In genomic region chrX:15335135-15336022, GRCh38 we compare ENCODE assay signal across 8 cellular contexts. TPM values are rescaled to one million over a fixed set of nuclear protein-coding genes. Genes with fewer than 3 reads are reported as not detected.
DNase-seq lines count a peak whose midpoint lies in the region; ATAC-seq and TF ChIP-seq lines count a peak whose summit lies in the region.

Gene PIGA (minus strand): TSS chrX:15335523. CDS start chrX:15331930, 3,593 bp downstream.

- TF ChIP-seq CTCF in glutamatergic neuron (IDR thresholded peaks at IDR 0.05; ENCODE audit: partially characterized antibody, unreplicated experiment) (no peak), osteoblast (IDR thresholded peaks at IDR 0.05; ENCODE audit: extremely low read depth, low read depth, low read length) (no peak)

- H3K27me3 ChIP-seq in osteoblast (ENCODE audit: insufficient read depth, low read length) = peaks cover 6% of the 10 kb centered on the region
- H3K27me3 ChIP-seq in thymus (ENCODE audit: control insufficient read depth, insufficient read depth) = no peaks in the 10 kb centered on the region

- H3K4me3 ChIP-seq in GM08714 (ENCODE audit: low read length) (peak within 1 kb of the TSS; percentile 74), osteoblast (ENCODE audit: insufficient read depth, low read length) (peak within 1 kb of the TSS; percentile 77), thymus (ENCODE audit: low read length) (peak within 1 kb of the TSS; percentile 66)

- no peaks in the 10 kb centered on the region for H4K20me1 ChIP-seq in osteoblast (ENCODE audit: insufficient read depth, low read length)

- DNase-seq in NCI-H1092 treated with DMSO at 0.1 percent for 48 hours (lab: John Stamatoyannopoulos, UW) (peak; percentile 97), SKM-1 (lab: John Stamatoyannopoulos, UW; ENCODE audit: unreplicated experiment) (peak; percentile 63), glutamatergic neuron (peak; percentile 89), osteoblast (ENCODE audit: insufficient read length, low spot score, missing footprints) (peak; percentile 93)
- DNase-seq in activated naive CD4-positive, alpha-beta T cell treated with anti-CD3 and anti-CD28 coated beads, Interleukin-2, amount 50 U/mL, for 72 hours (ENCODE audit: low spot score in 2 of 2) = peak; percentile 80 to 91

- WGBS in thymus = under 1% methylated on average over 72 of the region's 72 CpGs

- H3K4me2 ChIP-seq in osteoblast (ENCODE audit: insufficient read depth, low read length) = peak within 1 kb of the TSS; percentile 86

- H3K9me3 Mint-ChIP-seq in activated naive CD4-positive, alpha-beta T cell treated with anti-CD3 and anti-CD28 coated beads, Interleukin-2, amount 50 U/mL, for 72 hours = no peaks in the 10 kb centered on the region
- no peaks in the 10 kb centered on the region for H3K9me3 Mint-ChIP-seq in glutamatergic neuron (ENCODE audit: unreplicated experiment)

- H2AFZ ChIP-seq in osteoblast (ENCODE audit: low read length) = peak within 1 kb of the TSS; percentile 67

- H3K79me2 ChIP-seq in osteoblast (ENCODE audit: insufficient read depth, low read length) = peaks cover 13% of the 10 kb centered on the region

- H3K27ac Mint-ChIP-seq in activated naive CD4-positive, alpha-beta T cell treated with anti-CD3 and anti-CD28 coated beads, Interleukin-2, amount 50 U/mL, for 72 hours = peak within 1 kb of the TSS; percentile 88 to 95
- peak within 1 kb of the TSS; percentile 38 for H3K27ac Mint-ChIP-seq in glutamatergic neuron (ENCODE audit: unreplicated experiment)

- no peaks in the 10 kb centered on the region for H3K4me1 ChIP-seq in osteoblast (ENCODE audit: insufficient read depth, low read length)
- no peaks in the 10 kb centered on the region for H3K4me1 ChIP-seq in thymus (ENCODE audit: control insufficient read depth, insufficient read depth, low read length)

- H3K9me3 ChIP-seq in osteoblast (ENCODE audit: low read depth, low read length) = no peaks in the 10 kb centered on the region
- no peaks in the 10 kb centered on the region for H3K9me3 ChIP-seq in thymus (ENCODE audit: control insufficient read depth)

- H3K27ac ChIP-seq in osteoblast (ENCODE audit: low read depth, low read length) (peak within 1 kb of the TSS; percentile 89), thymus (ENCODE audit: low read depth) (peak within 1 kb of the TSS; percentile 81)

- peaks cover 5 to 6% of the 10 kb centered on the region in 2 donors for H3K36me3 Mint-ChIP-seq in activated naive CD4-positive, alpha-beta T cell treated with anti-CD3 and anti-CD28 coated beads, Interleukin-2, amount 50 U/mL, for 72 hours
- no peaks in the 10 kb centered on the region for H3K36me3 Mint-ChIP-seq in glutamatergic neuron (ENCODE audit: unreplicated experiment)

- no peaks in the 10 kb centered on the region for H3K4me1 Mint-ChIP-seq in glutamatergic neuron (ENCODE audit: low read depth, unreplicated experiment)

- peak; percentile 99 for ATAC-seq in HG02610 (IDR thresholded peaks at IDR 0.05; ENCODE audit: unreplicated experiment)
- ATAC-seq in activated naive CD4-positive, alpha-beta T cell treated with anti-CD3 and anti-CD28 coated beads, Interleukin-2, amount 50 U/mL, for 72 hours = peak; percentile 93 to 98

- peak within 1 kb of the TSS; percentile 91 for H3K4me3 Mint-ChIP-seq in glutamatergic neuron (ENCODE audit: unreplicated experiment)

- H3K36me3 ChIP-seq in osteoblast (ENCODE audit: insufficient read depth, low read length) (no peaks in the 10 kb centered on the region), thymus (ENCODE audit: control insufficient read depth, insufficient read depth) (no peaks in the 10 kb centered on the region)

- no peaks in the 10 kb centered on the region for H3K27me3 Mint-ChIP-seq in glutamatergic neuron (ENCODE audit: unreplicated experiment)

RNA-seq across cellular contexts. Expression of gene PIGA, which starts in this region (rescaled TPM):
- total RNA-seq in activated naive CD4-positive, alpha-beta T cell treated with anti-CD3 and anti-CD28 coated beads, Interleukin-2, amount 50 U/mL, for 72 hours = 10 to 100 TPM; 31.5 to 36.8 TPM
- 11.3 TPM for total RNA-seq in glutamatergic neuron (ENCODE audit: unreplicated experiment)
- total RNA-seq in osteoblast = 8.5 and 8.7 TPM in 2 replicates
- 13.5 TPM for polyA plus RNA-seq in thymus

Comparison
In these comparisons a context has a peak if more than half of its experiments do, and no peak if none do; other contexts are left out.
1. Peak in every context shown above with its lines: DNase-seq, ATAC-seq, H3K4me3 ChIP-seq and H3K27ac ChIP-seq.